ENCODE assay signal across 17 cellular contexts in genomic region chr14:21631084-21631483, GRCh38. TPM values are rescaled to one million over a fixed set of nuclear protein-coding genes. Genes with fewer than 3 reads are reported as not detected.
DNase-seq lines count a peak whose midpoint lies in the region; TF ChIP-seq lines count a peak whose summit lies in the region.
"Had no signal": no experiment of that assay in that cellular context is flagged by ENCODE, and none has a peak within 500 bp of the region (broad histone marks: within the 10 kb centered on the region; RNA-seq: fewer than 3 reads in every experiment).

No MANE protein-coding gene starts in this region.

- DNase-seq in NCI-H2029 (lab: John Stamatoyannopoulos, UW), result peak; percentile 7
- no peak for DNase-seq in NCI-H2029 treated with DMSO at 0.1 percent for 48 hours (lab: John Stamatoyannopoulos, UW)
- peak; percentile 93 for DNase-seq in LNCaP clone FGC (ENCODE audit: low read depth)
- peak; percentile 22 to 86 for DNase-seq in PC-9
- DNase-seq in kidney epithelial cell (ENCODE audit: low read depth), result peak; percentile 2
- DNase-seq in H4 (ENCODE audit: low spot score), result no peak
- no peak for DNase-seq in brain microvascular endothelial cell
- DNase-seq in GDM1 (lab: John Stamatoyannopoulos, UW), result no peak
- DNase-seq: 8988T; CD8-positive, alpha-beta memory T cell; KBM-7; MG63; NCI-H1105; NCI-H187 treated with DMSO at 0.1 percent for 48 hours; NCI-H524 treated with DMSO at 0.1 percent for 48 hours; SHP77 had no signal

- no peaks in the 10 kb centered on the region for H3K9me3 ChIP-seq in PC-9 (ENCODE audit: insufficient read depth, low read depth)
- H3K9me3 ChIP-seq: BLaER1, MG63 had no signal

- H3K4me2 ChIP-seq in PC-9, result peak overlapping the region; percentile 53
- H3K4me2 ChIP-seq: BLaER1 had no signal

- in situ Hi-C loops in brain microvascular endothelial cell (cut with HindIII; ENCODE audit: low pct_ligation_motif_present, low sequenced_read_pairs), result no loop called here

- H3F3A ChIP-seq in PC-9 (ENCODE audit: insufficient read depth, low read depth), result peaks cover 6% of the 10 kb centered on the region; the same call in 1 of the 2 replicates

- no TSS peak for BruUV-seq in PC-9 (replicated peaks; lab: Mats Ljungman, UMichigan)

- intact Hi-C loops in PC-9 (cut with micrococcal nuclease; ENCODE audit: unreplicated experiment), result no loop called here

- no peak overlapping the region for H3K4me3 ChIP-seq in LNCaP clone FGC (ENCODE audit: low read depth, low read length)
- no peak overlapping the region for H3K4me3 ChIP-seq in PC-9
- no peak overlapping the region for H3K4me3 ChIP-seq in kidney epithelial cell (ENCODE audit: low read depth, low read length)
- H3K4me3 ChIP-seq in brain microvascular endothelial cell (ENCODE audit: low read depth, low read length), result no peak overlapping the region
- H3K4me3 ChIP-seq: BLaER1, MG63 had no signal

- CTCF ChIA-PET in PC-9 (lab: Charles Lee), result interaction anchor here (0.7 kb wide), 1 partner anchor 43 kb away, joined by 7 read pairs; no protein-coding TSS in a partner anchor

- no peaks in the 10 kb centered on the region for H3K9me2 ChIP-seq in PC-9 (ENCODE audit: insufficient read depth)

- TF ChIP-seq CTCF in LNCaP clone FGC (IDR thresholded peaks at IDR 0.05; ENCODE audit: control insufficient read depth, extremely low read depth, insufficient read depth), result no peak
- no peak for TF ChIP-seq CTCF in PC-9 (conservative IDR thresholded peaks at IDR 0.05)
- TF ChIP-seq CTCF in kidney epithelial cell (IDR thresholded peaks at IDR 0.05; ENCODE audit: insufficient read depth, low read length, poor library complexity, severe bottlenecking), result no peak
- TF ChIP-seq CTCF in brain microvascular endothelial cell (IDR thresholded peaks at IDR 0.05; ENCODE audit: low read depth, low read length, missing control alignments), result no peak

- H3K27ac ChIP-seq in PC-9, result peak overlapping the region; percentile 44; the same call in 1 of the 2 replicates
- H3K27ac ChIP-seq in brain microvascular endothelial cell, result no peak overlapping the region
- H3K27ac ChIP-seq: BLaER1 had no signal

- no peaks in the 10 kb centered on the region for H3K36me3 ChIP-seq in PC-9 (ENCODE audit: low read depth)
- no peaks in the 10 kb centered on the region for H3K36me3 ChIP-seq in kidney epithelial cell (ENCODE audit: control insufficient read depth, insufficient read depth, low read length)
- no peaks in the 10 kb centered on the region for H3K36me3 ChIP-seq in brain microvascular endothelial cell (replicated peaks)
- H3K36me3 ChIP-seq: BLaER1, MG63 had no signal

- H3K4me1 ChIP-seq in PC-9 (replicated peaks; ENCODE audit: insufficient read depth), result peaks cover 15% of the 10 kb centered on the region
- H3K4me1 ChIP-seq: BLaER1 had no signal

- no peaks in the 10 kb centered on the region for H4K20me1 ChIP-seq in PC-9 (ENCODE audit: insufficient read depth)
- H4K20me1 ChIP-seq: BLaER1 had no signal

- H3K27me3 ChIP-seq in PC-9 (ENCODE audit: insufficient read depth, low read depth) (no peaks in the 10 kb centered on the region), kidney epithelial cell (ENCODE audit: control insufficient read depth, insufficient read depth, low read length) (no peaks in the 10 kb centered on the region), brain microvascular endothelial cell (replicated peaks) (no peaks in the 10 kb centered on the region)
- H3K27me3 ChIP-seq: BLaER1, MG63 had no signal

- H2AFZ ChIP-seq in PC-9, result no peak overlapping the region

- no peaks in the 10 kb centered on the region for H3K79me2 ChIP-seq in PC-9 (ENCODE audit: low read depth)

- POLR2A ChIA-PET in PC-9 (lab: Charles Lee; ENCODE audit: unreplicated experiment), result no interaction called here

RNA-seq across cellular contexts. Expression of gene OR10G2, which starts 3.7 kb away (rescaled TPM):
- total RNA-seq in PC-9 (2021), result not detected in 2 replicates
- not detected in 2 replicates for total RNA-seq in kidney epithelial cell
- not detected in 2 replicates for total RNA-seq in H4 (2014; rRNA removed; shearing (Covaris generic))
- total RNA-seq: CD8-positive, alpha-beta memory T cell had no signal

RNA-seq across cellular contexts. Expression of gene OR4E2, which starts 22.6 kb away (rescaled TPM):
- total RNA-seq in PC-9 (2021) (not detected in 2 replicates), kidney epithelial cell (not detected in 2 replicates)
- not detected in 2 replicates for total RNA-seq in H4 (2014; rRNA removed; shearing (Covaris generic))
- total RNA-seq: CD8-positive, alpha-beta memory T cell had no signal

RNA-seq across cellular contexts. Expression of gene OR4E1, which starts 42.5 kb away (rescaled TPM):
- total RNA-seq in PC-9 (2021) (not detected in 2 replicates), kidney epithelial cell (not detected in 2 replicates)
- total RNA-seq in H4 (2014; rRNA removed; shearing (Covaris generic)), result not detected in 2 replicates
- total RNA-seq: CD8-positive, alpha-beta memory T cell had no signal

RNA-seq across cellular contexts. Expression of gene OR10G3, which starts 51.2 kb away (rescaled TPM):
- total RNA-seq in PC-9 (2021) (not detected in 2 replicates), kidney epithelial cell (not detected in 2 replicates)
- total RNA-seq in H4 (2014; rRNA removed; shearing (Covaris generic)), result not detected in 2 replicates
- total RNA-seq: CD8-positive, alpha-beta memory T cell had no signal

Comparison
In these comparisons a context has a peak if more than half of its experiments do, and no peak if none do; other contexts are left out.
1. DNase-seq: peak in NCI-H2029 (single experiment), LNCaP clone FGC (single experiment), PC-9 (2 of 2) and kidney epithelial cell (single experiment); none in NCI-H2029 treated with DMSO at 0.1 percent for 48 hours (single experiment), H4 (single experiment), brain microvascular endothelial cell (single experiment) and GDM1 (single experiment).